1 cellular context compared by ENCODE assay signal in genomic region chr5:75021229-75021628, GRCh38.
TF ChIP-seq lines count a peak whose summit lies in the region.

No MANE protein-coding gene starts in this region.

TF ChIP-seq in HepG2, 621 proteins besides CTCF, POLR2A, EP300 and RAD21 (continued from another document):
- no peak for TF ChIP-seq ZBTB10 (CRISPR knock-in tag; IDR thresholded peaks at IDR 0.05; ENCODE audit: borderline replicate concordance)
- peak; percentile 47; the same call in 1 of the 2 replicates for TF ChIP-seq RAD51 (IDR thresholded peaks at IDR 0.05; ENCODE audit: borderline replicate concordance)
- TF ChIP-seq ZNF33A (CRISPR knock-in tag; IDR thresholded peaks at IDR 0.05; ENCODE audit: borderline replicate concordance) = no peak
- TF ChIP-seq ELK4 (CRISPR knock-in tag; IDR thresholded peaks at IDR 0.05; ENCODE audit: borderline replicate concordance) = no peak
- peak in 1 of 2 experiments; percentile 12; a peak in 1 of 4 replicates for TF ChIP-seq MAFK (conservative IDR thresholded peaks at IDR 0.05 in 1 of 2, IDR thresholded peaks at IDR 0.05 in 1 of 2; ENCODE audit: low read length in 2 of 2)
- TF ChIP-seq ZNF263 (CRISPR knock-in tag; IDR thresholded peaks at IDR 0.05) = no peak
- TF ChIP-seq SMC3 (IDR thresholded peaks at IDR 0.05; ENCODE audit: low read length) = no peak
- no peak for TF ChIP-seq USF2 (IDR thresholded peaks at IDR 0.05; ENCODE audit: low read depth, low read length)
- TF ChIP-seq USF2 (CRISPR knock-in tag; IDR thresholded peaks at IDR 0.05; ENCODE audit: borderline replicate concordance) = peak; percentile 28; the same call in 1 of the 2 replicates
- no peak for TF ChIP-seq MATR3 (CRISPR knock-in tag; IDR thresholded peaks at IDR 0.05)
- no peak for TF ChIP-seq FUBP1 (CRISPR knock-in tag; IDR thresholded peaks at IDR 0.05; ENCODE audit: borderline replicate concordance)
- TF ChIP-seq ZNF264 (CRISPR knock-in tag; IDR thresholded peaks at IDR 0.05) = no peak
- TF ChIP-seq MXD3 (CRISPR knock-in tag; IDR thresholded peaks at IDR 0.05) = no peak
- 0 out of 2 replicates have a peak, but pooled peaks have one; percentile 11 for TF ChIP-seq MAFF (IDR thresholded peaks at IDR 0.05; ENCODE audit: low read depth, low read length)
- no peak for TF ChIP-seq ZNF792 (CRISPR knock-in tag; IDR thresholded peaks at IDR 0.05)
